ENCODE assay signal across 1 cellular context in genomic region chr12:27109339-27110023, GRCh38.
TF ChIP-seq lines count a peak whose summit lies in the region.

No MANE protein-coding gene starts in this region.

TF ChIP-seq in GM12878, 131 proteins besides CTCF, POLR2A, EP300 and RAD21 (continued from another document):
- TF ChIP-seq SUPT20H (IDR thresholded peaks at IDR 0.05; ENCODE audit: borderline replicate concordance, control insufficient read depth, low read depth, low read length) = no peak
- TF ChIP-seq YBX1 (IDR thresholded peaks at IDR 0.05) = no peak
- no peak for TF ChIP-seq GABPA (IDR thresholded peaks at IDR 0.05; ENCODE audit: low read depth)
- no peak for TF ChIP-seq E2F4 (IDR thresholded peaks at IDR 0.05; ENCODE audit: low read depth, low read length)
- no peak for TF ChIP-seq JUNB (IDR thresholded peaks at IDR 0.05)
- no peak for TF ChIP-seq USF1 (IDR thresholded peaks at IDR 0.05; ENCODE audit: borderline replicate concordance, extremely low read length, insufficient read depth, low read depth, low read length)
- TF ChIP-seq PBX3 (IDR thresholded peaks at IDR 0.05; ENCODE audit: insufficient replicate concordance, low read depth, low read length) = no peak
- no peak for TF ChIP-seq ZZZ3 (IDR thresholded peaks at IDR 0.05; ENCODE audit: control insufficient read depth, insufficient read length, low read depth)
- no peak for TF ChIP-seq IKZF2 (IDR thresholded peaks at IDR 0.05)
- no peak for TF ChIP-seq SMARCA5 (IDR thresholded peaks at IDR 0.05)
